ENCODE assay signal across 11 cellular contexts in genomic region chr16:85384831-85385462, GRCh38.
DNase-seq lines count a peak whose midpoint lies in the region; ATAC-seq, FAIRE-seq and TF ChIP-seq lines count a peak whose summit lies in the region.
"Had no signal": no experiment of that assay in that cellular context is flagged by ENCODE, and none has a peak within 500 bp of the region (broad histone marks: within the 10 kb centered on the region; RNA-seq: fewer than 3 reads in every experiment).

No MANE protein-coding gene starts in this region.

- peak overlapping the region in 1 of 10 experiments; percentile 22; a peak in 1 of 20 replicates for H3K4me3 ChIP-seq in BLaER1 treated with 17β-estradiol and CSF1 and Interleukin-3, amounts not matched to agents 10 nM and 100 nM
- H3K4me3 ChIP-seq in WERI-Rb-1 (ENCODE audit: low read depth, low read length), result no peak overlapping the region
- peak overlapping the region in 1 of 3 experiments; percentile 47; a peak in 1 of 6 replicates for H3K4me3 ChIP-seq in HepG2 (replicated peaks in 1 of 3; ENCODE audit: insufficient read depth in 1 of 3, low read depth in 2 of 3, low read length in 3 of 3)

- intact Hi-C loops in HepG2 (cut with micrococcal nuclease; ENCODE audit: unreplicated experiment), result no loop called here

- DNase-seq in NCI-H146 treated with DMSO at 0.1 percent for 48 hours (lab: John Stamatoyannopoulos, UW; ENCODE audit: unreplicated experiment) (peak; percentile 73), WERI-Rb-1 (no peak), HepG2 (ENCODE audit: low spot score) (no peak), SKM-1 (lab: John Stamatoyannopoulos, UW; ENCODE audit: unreplicated experiment) (no peak), omental fat pad (ENCODE audit: low spot score) (no peak)
- no peak for DNase-seq in activated CD4-positive, alpha-beta T cell treated with anti-CD3 and anti-CD28 coated beads, Interleukin-2, amount 50 U/mL, for 1 hour
- DNase-seq: activated gamma-delta T cell treated with Interleukin-2 at 50 U/mL for 16 hours, endodermal cell, NCI-H226 had no signal

- TF ChIP-seq EP300 in HepG2 (IDR thresholded peaks at IDR 0.05; ENCODE audit: low read depth in 2 of 2, low read length in 2 of 2) (no peak), HepG2 (CRISPR knock-in tag; IDR thresholded peaks at IDR 0.05; ENCODE audit: borderline replicate concordance) (no peak)

- no peak for TF ChIP-seq POLR2A in HepG2 (IDR thresholded peaks at IDR 0.05; ENCODE audit: insufficient read depth in 1 of 2, low read depth in 2 of 2, low read length in 2 of 2)

- peak; percentile 45 for ATAC-seq in HepG2
- ATAC-seq in omental fat pad (ENCODE audit: low FRiP score), result no peak
- ATAC-seq in HG03460 (IDR thresholded peaks at IDR 0.05; ENCODE audit: unreplicated experiment), result no peak

- peaks cover 0 to 39% (median 0%) of the 10 kb centered on the region in 11 experiments; a peak in 9 of 22 replicates for H3K27me3 ChIP-seq in BLaER1 treated with 17β-estradiol and CSF1 and Interleukin-3, amounts not matched to agents 10 nM and 100 nM
- H3K27me3 ChIP-seq in WERI-Rb-1 (ENCODE audit: insufficient read depth, low read depth, severe bottlenecking) (no peaks in the 10 kb centered on the region), HepG2 (ENCODE audit: control insufficient read depth in 1 of 2, insufficient read depth in 2 of 2, low read length in 2 of 2) (peaks cover 3 to 25% of the 10 kb centered on the region in 2 experiments; a peak in 3 of 5 replicates)

- H3K27ac ChIP-seq in BLaER1 treated with 17β-estradiol and CSF1 and Interleukin-3, amounts not matched to agents 10 nM and 100 nM, result 0 out of 22 replicates have a peak overlapping the region, but pooled peaks of 1 of the 11 experiments have one; percentile 14
- H3K27ac ChIP-seq in WERI-Rb-1 (peak overlapping the region; percentile 46), HepG2 (ENCODE audit: extremely low read length, insufficient read depth, low read length) (no peak overlapping the region)

- peak overlapping the region in 3 of 11 experiments; percentile 9 to 40 (median 37); a peak in 4 of 22 replicates for H3K9ac ChIP-seq in BLaER1 treated with 17β-estradiol and CSF1 and Interleukin-3, amounts not matched to agents 10 nM and 100 nM
- 0 out of 2 replicates have a peak overlapping the region, but pooled peaks have one; percentile 10 for H3K9ac ChIP-seq in HepG2 (ENCODE audit: insufficient read depth, low read depth, low read length)

- CTCF ChIA-PET in HepG2 (lab: Yijun Ruan, JAX; ENCODE audit: low intra/inter-chr PET ratio, low total read pairs), result no interaction called here

- WGBS in HepG2 (ENCODE audit: low lambda C conversion rate), result 11% methylated on average over 9 of the region's 20 CpGs

- TF ChIP-seq CTCF in WERI-Rb-1 (IDR thresholded peaks at IDR 0.05; ENCODE audit: low read depth, low read length) (no peak), HepG2 (CRISPR knock-in tag; IDR thresholded peaks at IDR 0.05) (no peak), omental fat pad (IDR thresholded peaks at IDR 0.05) (no peak)

- peaks cover 0 to 42% (median 12%) of the 10 kb centered on the region in 11 experiments; a peak in 13 of 22 replicates for H4K20me1 ChIP-seq in BLaER1 treated with 17β-estradiol and CSF1 and Interleukin-3, amounts not matched to agents 10 nM and 100 nM
- peaks cover under 1% of the 10 kb centered on the region; the same call in 1 of the 2 replicates for H4K20me1 ChIP-seq in HepG2 (ENCODE audit: insufficient read depth, low read length)

- POLR2A ChIA-PET in HepG2 (lab: Yijun Ruan, JAX), result no interaction called here

- TF ChIP-seq RAD21 in HepG2 (CRISPR knock-in tag; IDR thresholded peaks at IDR 0.05), result no peak

- no peaks in the 10 kb centered on the region for H3K36me3 ChIP-seq in BLaER1 treated with 17β-estradiol and CSF1 and Interleukin-3, amounts not matched to agents 10 nM and 100 nM
- no peaks in the 10 kb centered on the region for H3K36me3 ChIP-seq in WERI-Rb-1
- H3K36me3 ChIP-seq in HepG2 (replicated peaks in 1 of 2; ENCODE audit: control insufficient read depth in 1 of 2, insufficient read depth in 2 of 2, low read length in 2 of 2), result no peaks in the 10 kb centered on the region

- no peak overlapping the region for H2AFZ ChIP-seq in HepG2 (ENCODE audit: low read length)

- H3K4me2 ChIP-seq in BLaER1 treated with 17β-estradiol and CSF1 and Interleukin-3, amounts not matched to agents 10 nM and 100 nM, result peak overlapping the region in 10 of 11 experiments; percentile 8 to 92 (median 79); a peak in 18 of 22 replicates
- H3K4me2 ChIP-seq in HepG2 (ENCODE audit: low read depth, low read length), result peak overlapping the region; percentile 56

- H3K4me1 ChIP-seq in BLaER1 treated with 17β-estradiol and CSF1 and Interleukin-3, amounts not matched to agents 10 nM and 100 nM, result peaks cover 8 to 77% (median 61%) of the 10 kb centered on the region in 10 experiments; a peak in 18 of 20 replicates
- peaks cover 58% of the 10 kb centered on the region for H3K4me1 ChIP-seq in HepG2 (ENCODE audit: insufficient read depth, low read length)

- no peaks in the 10 kb centered on the region for H3K79me2 ChIP-seq in HepG2 (ENCODE audit: insufficient read depth, low read length)

- no peak for FAIRE-seq in HepG2 (lab: Jason Lieb, UNC)

- BruUV-seq in HepG2 (replicated peaks; lab: Mats Ljungman, UMichigan), result no TSS peak

- in situ Hi-C loops in HepG2 (cut with HindIII; ENCODE audit: extremely low pct_ligation_motif_present, low pct_unique_long_range_greater_than_20kb), result no loop called here

- H3K9me3 ChIP-seq in BLaER1 treated with 17β-estradiol and CSF1 and Interleukin-3, amounts not matched to agents 10 nM and 100 nM (replicated peaks in 1 of 11), result no peaks in the 10 kb centered on the region
- H3K9me3 ChIP-seq in WERI-Rb-1 (ENCODE audit: severe bottlenecking) (no peaks in the 10 kb centered on the region), HepG2 (ENCODE audit: low read length) (no peaks in the 10 kb centered on the region)

TF ChIP-seq in HepG2, 621 proteins besides CTCF, POLR2A, EP300 and RAD21 (continues in another document):
- TF ChIP-seq HES4 (CRISPR knock-in tag; IDR thresholded peaks at IDR 0.05; ENCODE audit: borderline replicate concordance) (0 out of 2 replicates have a peak, but pooled peaks have one; percentile 22), ZNF407 (CRISPR knock-in tag; IDR thresholded peaks at IDR 0.05; ENCODE audit: not compliant biosample characterization) (peak; percentile 33), RBFOX2 (IDR thresholded peaks at IDR 0.05; ENCODE audit: low read depth, low read length) (no peak), GLI4 (CRISPR knock-in tag; IDR thresholded peaks at IDR 0.05; ENCODE audit: borderline replicate concordance) (0 out of 2 replicates have a peak, but pooled peaks have one; percentile 66), ZNF75D (CRISPR knock-in tag; IDR thresholded peaks at IDR 0.05; ENCODE audit: borderline replicate concordance) (peak; percentile 65; the same call in 1 of the 2 replicates), ZMYM2 (CRISPR knock-in tag; IDR thresholded peaks at IDR 0.05) (no peak)
